In genomic region chr7:114317450-114318098, GRCh38 we compare ENCODE assay signal across 1 cellular context.
TF ChIP-seq lines count a peak whose summit lies in the region.

No MANE protein-coding gene starts in this region.

TF ChIP-seq in K562, 482 proteins besides CTCF, POLR2A, EP300 and RAD21:
- TF ChIP-seq HINFP (tag; conservative IDR thresholded peaks at IDR 0.05; ENCODE audit: low read depth) (no peak), ZNF316 (IDR thresholded peaks at IDR 0.05) (peak; percentile 36; the same call in 1 of the 2 replicates), ZNF75A (CRISPR knock-in tag; IDR thresholded peaks at IDR 0.05) (no peak)
